ENCODE assay signal across 16 cellular contexts in genomic region chr1:31768407-31768806, GRCh38. TPM values are rescaled to one million over a fixed set of nuclear protein-coding genes. Genes with fewer than 3 reads are reported as not detected.
A peak's percentile ranks its signal among the peaks of the same experiment; 100 is the strongest.
DNase-seq lines count a peak whose midpoint lies in the region; ATAC-seq and TF ChIP-seq lines count a peak whose summit lies in the region.
"Had no signal": no experiment of that assay in that cellular context is flagged by ENCODE, and none has a peak within 500 bp of the region (broad histone marks: within the 10 kb centered on the region; RNA-seq: fewer than 3 reads in every experiment).

No MANE protein-coding gene starts in this region.

- no peaks in the 10 kb centered on the region for H3K9me3 ChIP-seq in KOPT-K1 (ENCODE audit: insufficient read depth, low read length, poor library complexity, severe bottlenecking)
- H3K9me3 ChIP-seq: BE2C had no signal

- no peak overlapping the region for H3K4me3 Mint-ChIP-seq in activated CD4-positive, alpha-beta T cell treated with anti-CD3 and anti-CD28 coated beads, Interleukin-2, amount 10 ng/mL, durations not matched to agents 24 days and 14 days
- H3K4me3 Mint-ChIP-seq in activated T-helper 17 cell treated with anti-CD3 and anti-CD28 coated beads, Interleukin-2, amount 50 U/mL, for 72 hours, result peak overlapping the region; percentile 43
- H3K4me3 Mint-ChIP-seq in nephron progenitor cell, result peak overlapping the region; percentile 32

- DNase-seq in activated CD4-positive, alpha-beta T cell treated with anti-CD3 and anti-CD28 coated beads, Interleukin-2, amount 10 ng/mL, durations not matched to agents 24 days and 14 days, result no peak
- no peak for DNase-seq in activated CD4-positive, alpha-beta T cell treated with anti-CD3 and anti-CD28 coated beads, Interleukin-2, amount 50 U/mL, for 4 hours
- DNase-seq in nephron progenitor cell, result no peak
- no peak for DNase-seq in RKO (ENCODE audit: low spot score)
- DNase-seq: BE2C; CD4-positive, alpha-beta T cell; DMS153; GDM1; GM23248; HCEC 1CT; NCI-H1105; SHP77 had no signal

- H3K36me3 ChIP-seq in KOPT-K1 (ENCODE audit: insufficient read depth, low read length), result no peaks in the 10 kb centered on the region
- H3K36me3 ChIP-seq: BE2C had no signal

- TF ChIP-seq CTCF in nephron progenitor cell (IDR thresholded peaks at IDR 0.05), result no peak

- peak overlapping the region; percentile 30 for H3K27ac Mint-ChIP-seq in activated CD4-positive, alpha-beta T cell treated with anti-CD3 and anti-CD28 coated beads, Interleukin-2, amount 10 ng/mL, durations not matched to agents 24 days and 14 days
- peak overlapping the region; percentile 89 for H3K27ac Mint-ChIP-seq in activated T-helper 17 cell treated with anti-CD3 and anti-CD28 coated beads, Interleukin-2, amount 50 U/mL, for 72 hours
- H3K27ac Mint-ChIP-seq in nephron progenitor cell, result no peak overlapping the region
- H3K27ac Mint-ChIP-seq: CD4-positive, alpha-beta T cell had no signal

- no peaks in the 10 kb centered on the region for H3K36me3 Mint-ChIP-seq in activated CD4-positive, alpha-beta T cell treated with anti-CD3 and anti-CD28 coated beads, Interleukin-2, amount 10 ng/mL, durations not matched to agents 24 days and 14 days (ENCODE audit: low read depth)
- peaks cover 6% of the 10 kb centered on the region for H3K36me3 Mint-ChIP-seq in activated T-helper 17 cell treated with anti-CD3 and anti-CD28 coated beads, Interleukin-2, amount 50 U/mL, for 72 hours (ENCODE audit: low read depth)
- no peaks in the 10 kb centered on the region for H3K36me3 Mint-ChIP-seq in nephron progenitor cell (ENCODE audit: low read depth)

- peaks cover 31% of the 10 kb centered on the region for H3K4me1 Mint-ChIP-seq in activated CD4-positive, alpha-beta T cell treated with anti-CD3 and anti-CD28 coated beads, Interleukin-2, amount 10 ng/mL, durations not matched to agents 24 days and 14 days
- H3K4me1 Mint-ChIP-seq in activated T-helper 17 cell treated with anti-CD3 and anti-CD28 coated beads, Interleukin-2, amount 50 U/mL, for 72 hours, result peaks cover 34% of the 10 kb centered on the region
- H3K4me1 Mint-ChIP-seq in nephron progenitor cell, result peaks cover 85% of the 10 kb centered on the region

- H3K9me3 Mint-ChIP-seq in activated CD4-positive, alpha-beta T cell treated with anti-CD3 and anti-CD28 coated beads, Interleukin-2, amount 10 ng/mL, durations not matched to agents 24 days and 14 days, result no peaks in the 10 kb centered on the region
- no peaks in the 10 kb centered on the region for H3K9me3 Mint-ChIP-seq in activated T-helper 17 cell treated with anti-CD3 and anti-CD28 coated beads, Interleukin-2, amount 50 U/mL, for 72 hours
- H3K9me3 Mint-ChIP-seq in nephron progenitor cell, result no peaks in the 10 kb centered on the region
- H3K9me3 Mint-ChIP-seq: CD4-positive, alpha-beta T cell had no signal

- ATAC-seq in activated T-helper 17 cell treated with anti-CD3 and anti-CD28 coated beads, Interleukin-2, amount 50 U/mL, for 72 hours (replicated peaks), result no peak
- no peak for ATAC-seq in activated CD4-positive, CD25-positive, alpha-beta regulatory T cell treated with anti-CD3 and anti-CD28 coated beads, Interleukin-2, amount 50 U/mL, for 24 hours
- no peak for ATAC-seq in HG03196 (IDR thresholded peaks at IDR 0.05; ENCODE audit: unreplicated experiment)

- intact Hi-C loops in activated CD4-positive, alpha-beta T cell treated with anti-CD3 and anti-CD28 coated beads, Interleukin-2, amount 10 ng/mL, durations not matched to agents 24 days and 14 days (cut with micrococcal nuclease), result no loop called here

- peaks cover 68% of the 10 kb centered on the region for H3K27me3 Mint-ChIP-seq in activated CD4-positive, alpha-beta T cell treated with anti-CD3 and anti-CD28 coated beads, Interleukin-2, amount 10 ng/mL, durations not matched to agents 24 days and 14 days
- peaks cover 9% of the 10 kb centered on the region for H3K27me3 Mint-ChIP-seq in activated T-helper 17 cell treated with anti-CD3 and anti-CD28 coated beads, Interleukin-2, amount 50 U/mL, for 72 hours
- peaks cover 72% of the 10 kb centered on the region for H3K27me3 Mint-ChIP-seq in nephron progenitor cell (ENCODE audit: low read depth, poor library complexity)

- H3K27ac ChIP-seq in KOPT-K1 (ENCODE audit: low read depth, low read length, poor library complexity, severe bottlenecking), result peak overlapping the region; percentile 8
- H3K27ac ChIP-seq: GM23248 had no signal

RNA-seq across cellular contexts. Expression of gene ADGRB2, which starts 4.3 kb away (rescaled TPM):
- 0.40 and 0.45 TPM in 2 replicates for total RNA-seq in activated CD4-positive, alpha-beta T cell treated with anti-CD3 and anti-CD28 coated beads, Interleukin-2, amount 10 ng/mL, durations not matched to agents 24 days and 14 days
- total RNA-seq in activated T-helper 17 cell treated with anti-CD3 and anti-CD28 coated beads, Interleukin-2, amount 50 U/mL, for 72 hours, result 1 to 10 TPM in 1 of 2 donors, under 1 TPM in 1; 0.24 to 4.5 TPM

RNA-seq across cellular contexts. Expression of gene SPOCD1, which starts 47.4 kb away (rescaled TPM):
- not detected in 2 replicates for total RNA-seq in activated CD4-positive, alpha-beta T cell treated with anti-CD3 and anti-CD28 coated beads, Interleukin-2, amount 10 ng/mL, durations not matched to agents 24 days and 14 days
- total RNA-seq in activated T-helper 17 cell treated with anti-CD3 and anti-CD28 coated beads, Interleukin-2, amount 50 U/mL, for 72 hours, result 1 to 10 TPM in 1 of 2 donors, under 1 TPM in 1; 0.84 to 1.8 TPM
